Comparison of ENCODE assay signal across 8 cellular contexts in the genomic region with DNA sequence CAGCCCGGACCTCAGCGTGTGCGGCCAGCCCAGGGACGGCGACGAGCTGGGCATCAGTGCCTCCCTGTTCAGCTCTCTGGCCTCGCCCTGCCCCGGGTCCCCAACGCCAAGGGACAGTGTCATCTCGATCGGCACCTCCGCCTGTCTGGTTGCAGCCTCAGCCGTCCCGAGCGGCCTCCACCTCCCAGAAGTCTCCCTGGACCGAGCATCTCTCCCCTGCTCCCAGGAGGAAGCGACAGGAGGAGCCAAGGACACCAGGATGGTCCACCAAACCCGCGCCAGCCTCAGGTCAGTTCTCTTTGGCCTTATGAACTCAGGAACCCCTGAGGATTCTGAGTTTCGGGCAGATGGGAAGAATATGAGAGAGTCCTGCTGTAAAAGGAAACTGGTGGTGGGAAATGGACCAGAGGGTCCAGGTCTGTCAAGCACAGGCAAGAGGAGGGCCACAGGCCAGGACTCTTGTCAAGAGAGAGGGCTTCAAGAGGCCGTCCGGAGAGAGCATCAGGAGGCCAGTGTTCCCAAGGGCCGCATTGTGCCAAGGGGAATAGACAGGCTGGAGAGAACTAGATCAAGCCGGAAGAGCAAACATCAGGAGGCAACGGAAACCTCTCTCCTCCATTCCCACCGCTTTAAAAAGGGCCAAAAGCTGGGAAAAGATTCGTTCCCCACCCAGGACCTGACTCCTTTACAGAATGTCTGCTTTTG. TPM values are rescaled to one million over a fixed set of nuclear protein-coding genes. Genes with fewer than 3 reads are reported as not detected.
DNase-seq lines count a peak whose midpoint lies in the region; ATAC-seq and TF ChIP-seq lines count a peak whose summit lies in the region.

No MANE protein-coding gene starts in this region.

- peaks cover 47% of the 10 kb centered on the region for H3K4me1 Mint-ChIP-seq in activated naive CD8-positive, alpha-beta T cell treated with anti-CD3 and anti-CD28 coated beads, Interleukin-2, amount 10 ng/mL, durations not matched to agents 7 days and 5 days

- H3K36me3 Mint-ChIP-seq in activated naive CD8-positive, alpha-beta T cell treated with anti-CD3 and anti-CD28 coated beads, Interleukin-2, amount 10 ng/mL, durations not matched to agents 7 days and 5 days, result peaks cover 42% of the 10 kb centered on the region

- no peaks in the 10 kb centered on the region for H3K9me3 Mint-ChIP-seq in activated naive CD8-positive, alpha-beta T cell treated with anti-CD3 and anti-CD28 coated beads, Interleukin-2, amount 10 ng/mL, durations not matched to agents 7 days and 5 days

- DNase-seq in stimulated activated CD4-positive, alpha-beta T cell treated with anti-CD3 and anti-CD28 coated beads, Interleukin-1b, Interleukin-23, amount 100 ng/mL, for 48 hours, result peak; percentile 12
- DNase-seq in stimulated activated CD4-positive, alpha-beta T cell treated with anti-CD3 and anti-CD28 coated beads, Interleukin-4, amount 100 ng/mL, for 4 hours, result no peak
- peak; percentile 64 for DNase-seq in activated naive CD8-positive, alpha-beta T cell treated with anti-CD3 and anti-CD28 coated beads, Interleukin-2, amount 10 ng/mL, durations not matched to agents 7 days and 5 days
- DNase-seq in lower lobe of right lung (peak; percentile 49), aorta (no peak), NCI-H524 treated with DMSO at 0.1 percent for 48 hours (lab: John Stamatoyannopoulos, UW) (no peak), CD1c-positive myeloid dendritic cell (ENCODE audit: extremely low spot score) (no peak), iPS-NIHi11 (ENCODE audit: low spot score) (no peak)

- H3K27ac Mint-ChIP-seq in activated naive CD8-positive, alpha-beta T cell treated with anti-CD3 and anti-CD28 coated beads, Interleukin-2, amount 10 ng/mL, durations not matched to agents 7 days and 5 days, result peak overlapping the region; percentile 76

- H3K27me3 ChIP-seq in lower lobe of right lung (ENCODE audit: low read depth) (no peaks in the 10 kb centered on the region), aorta (ENCODE audit: control insufficient read depth in 1 of 2, insufficient read depth in 2 of 2, low read length in 1 of 2) (no peaks in the 10 kb centered on the region)

- 12 to 16% methylated on average over 26 to 27 of the region's 27 CpGs for WGBS in aorta, 2 donors

- no peak for TF ChIP-seq CTCF in lower lobe of right lung (IDR thresholded peaks at IDR 0.05)

- H3K4me1 ChIP-seq in lower lobe of right lung, result peaks cover 44% of the 10 kb centered on the region
- no peaks in the 10 kb centered on the region for H3K4me1 ChIP-seq in aorta (ENCODE audit: control insufficient read depth in 1 of 2, insufficient read depth in 2 of 2, low read length in 2 of 2)

- H3K4me3 Mint-ChIP-seq in activated naive CD8-positive, alpha-beta T cell treated with anti-CD3 and anti-CD28 coated beads, Interleukin-2, amount 10 ng/mL, durations not matched to agents 7 days and 5 days, result peak overlapping the region; percentile 86

- POLR2A ChIA-PET in activated naive CD8-positive, alpha-beta T cell treated with anti-CD3 and anti-CD28 coated beads, Interleukin-2, amount 10 ng/mL, durations not matched to agents 7 days and 5 days (lab: Charles Lee), result interaction anchor here (0.7 to 2.5 kb wide), 4 partner anchors 29 to 121 kb away, joined by 3 to 12 read pairs (median 3); a partner anchor contains a TSS

- H3K4me3 ChIP-seq in lower lobe of right lung, result peak overlapping the region; percentile 92
- peak overlapping the region in 1 of 2 donors; percentile 45 for H3K4me3 ChIP-seq in aorta (ENCODE audit: low read length in 2 of 2)

- intact Hi-C loops in lower lobe of right lung (cut with DNase I), result no loop called here
- intact Hi-C loops in aorta (cut with DNase I), result loop anchor here in 1 of 2 donors (5.0 kb wide), 1 partner anchor 57 kb away; a partner anchor contains a TSS

- H3K27me3 Mint-ChIP-seq in activated naive CD8-positive, alpha-beta T cell treated with anti-CD3 and anti-CD28 coated beads, Interleukin-2, amount 10 ng/mL, durations not matched to agents 7 days and 5 days, result no peaks in the 10 kb centered on the region

- H3K27ac ChIP-seq in lower lobe of right lung (peak overlapping the region; percentile 90), aorta (ENCODE audit: low read depth in 1 of 2, low read length in 2 of 2) (no peak overlapping the region)

- ATAC-seq in activated naive CD8-positive, alpha-beta T cell treated with anti-CD3 and anti-CD28 coated beads, Interleukin-2, amount 10 ng/mL, durations not matched to agents 7 days and 5 days (ENCODE audit: low read depth), result no peak
- ATAC-seq in lower lobe of right lung, result no peak
- peak; percentile 9 for ATAC-seq in aorta (ENCODE audit: low FRiP score)

- H3K36me3 ChIP-seq in lower lobe of right lung, result no peaks in the 10 kb centered on the region
- H3K36me3 ChIP-seq in aorta (ENCODE audit: control insufficient read depth in 1 of 2, insufficient read depth in 2 of 2, low read length in 1 of 2), result no peaks in the 10 kb centered on the region

- H3K9me3 ChIP-seq in lower lobe of right lung, result no peaks in the 10 kb centered on the region
- H3K9me3 ChIP-seq in aorta (ENCODE audit: control insufficient read depth, low read length), result no peaks in the 10 kb centered on the region

RNA-seq across cellular contexts. Expression of a gene that starts 0.8 kb away (rescaled TPM):
- 10 to 100 TPM; 17.5 to 21.4 TPM for total RNA-seq in activated naive CD8-positive, alpha-beta T cell treated with anti-CD3 and anti-CD28 coated beads, Interleukin-2, amount 10 ng/mL, durations not matched to agents 7 days and 5 days
- total RNA-seq in lower lobe of right lung (0.68 TPM), aorta (under 1 TPM; 0.13 to 0.27 TPM)
- not detected for polyA plus RNA-seq in aorta

RNA-seq across cellular contexts. Expression of a gene that starts 28.6 kb away (rescaled TPM):
- total RNA-seq in activated naive CD8-positive, alpha-beta T cell treated with anti-CD3 and anti-CD28 coated beads, Interleukin-2, amount 10 ng/mL, durations not matched to agents 7 days and 5 days, result 10 to 100 TPM; 17.2 to 19.0 TPM
- total RNA-seq in lower lobe of right lung (2.5 TPM), aorta (1 to 10 TPM; 1.0 to 1.3 TPM)
- 1 to 10 TPM in 1 of 2 donors, under 1 TPM in 1; 0.61 to 4.9 TPM for polyA plus RNA-seq in aorta

RNA-seq across cellular contexts. Expression of a gene that starts 55.9 kb away (rescaled TPM):
- 10 to 100 TPM; 31.1 to 34.6 TPM for total RNA-seq in activated naive CD8-positive, alpha-beta T cell treated with anti-CD3 and anti-CD28 coated beads, Interleukin-2, amount 10 ng/mL, durations not matched to agents 7 days and 5 days
- 32.9 TPM for total RNA-seq in lower lobe of right lung
- total RNA-seq in aorta, result 10 to 100 TPM; 19.2 to 25.7 TPM
- polyA plus RNA-seq in aorta, result 10 to 100 TPM; 33.1 to 48.5 TPM

RNA-seq across cellular contexts. Expression of a gene that starts 56.1 kb away (rescaled TPM):
- 10 to 100 TPM; 18.5 to 18.8 TPM for total RNA-seq in activated naive CD8-positive, alpha-beta T cell treated with anti-CD3 and anti-CD28 coated beads, Interleukin-2, amount 10 ng/mL, durations not matched to agents 7 days and 5 days
- total RNA-seq in lower lobe of right lung (82.8 TPM), aorta (100 to 1,000 TPM; 101 to 108 TPM)
- 100 to 1,000 TPM in 1 of 2 donors, 10 to 100 TPM in 1; 93.2 to 155 TPM for polyA plus RNA-seq in aorta

Comparison
In these comparisons a context has a peak if more than half of its experiments do, and no peak if none do; other contexts are left out.
1. DNase-seq: peak in stimulated activated CD4-positive, alpha-beta T cell treated with anti-CD3 and anti-CD28 coated beads, Interleukin-1b, Interleukin-23, amount 100 ng/mL, for 48 hours (single experiment), activated naive CD8-positive, alpha-beta T cell treated with anti-CD3 and anti-CD28 coated beads, Interleukin-2, amount 10 ng/mL, durations not matched to agents 7 days and 5 days (single experiment) and lower lobe of right lung (single experiment); none in stimulated activated CD4-positive, alpha-beta T cell treated with anti-CD3 and anti-CD28 coated beads, Interleukin-4, amount 100 ng/mL, for 4 hours (0 of 2), aorta (0 of 2), NCI-H524 treated with DMSO at 0.1 percent for 48 hours (single experiment), CD1c-positive myeloid dendritic cell (single experiment) and iPS-NIHi11 (single experiment).
2. RNA of a gene that starts 0.8 kb away (total RNA-seq): 17.5 to 21.4 TPM in activated naive CD8-positive, alpha-beta T cell treated with anti-CD3 and anti-CD28 coated beads, Interleukin-2, amount 10 ng/mL, durations not matched to agents 7 days and 5 days; 0.68 TPM in lower lobe of right lung (single experiment) and 0.13 to 0.27 TPM in aorta; every median in the first group is over 10 times any median in the second.